Comparison of ENCODE assay signal across 11 cellular contexts in genomic region chr2:96202152-96202856, GRCh38. TPM values are rescaled to one million over a fixed set of nuclear protein-coding genes. Genes with fewer than 3 reads are reported as not detected.
DNase-seq lines count a peak whose midpoint lies in the region; ATAC-seq, FAIRE-seq and TF ChIP-seq lines count a peak whose summit lies in the region.
"Had no signal": no experiment of that assay in that cellular context is flagged by ENCODE, and none has a peak within 500 bp of the region (broad histone marks: within the 10 kb centered on the region; RNA-seq: fewer than 3 reads in every experiment).

No MANE protein-coding gene starts in this region.

- H4K8ac ChIP-seq in trophoblast cell (ENCODE audit: low read depth, low read length): no peak overlapping the region

- H2BK12ac ChIP-seq in trophoblast cell (ENCODE audit: low read length): no peak overlapping the region

- H3K9ac ChIP-seq in KMS-11: no peak overlapping the region
- H3K9ac ChIP-seq in fibroblast of lung (ENCODE audit: insufficient read depth, low read length): no peak overlapping the region
- no peak overlapping the region for H3K9ac ChIP-seq in trophoblast cell (ENCODE audit: low read length)

- no peaks in the 10 kb centered on the region for H3K9me3 ChIP-seq in CD4-positive, alpha-beta memory T cell (ENCODE audit: control insufficient read depth in 1 of 2, low read length in 2 of 2)
- no peaks in the 10 kb centered on the region for H3K9me3 ChIP-seq in fibroblast of lung (ENCODE audit: control insufficient read depth, insufficient read depth, low read depth, low read length)
- no peaks in the 10 kb centered on the region for H3K9me3 ChIP-seq in trophoblast cell (ENCODE audit: insufficient read depth, low read depth, low read length)
- no peaks in the 10 kb centered on the region for H3K9me3 ChIP-seq in small intestine (ENCODE audit: control insufficient read depth, low read depth)

- no peak overlapping the region for H3K4me3 ChIP-seq in CD4-positive, alpha-beta memory T cell (ENCODE audit: low read length in 2 of 2)
- H3K4me3 ChIP-seq in KMS-11 (IDR thresholded peaks at IDR 0.05; ENCODE audit: insufficient read depth, low read depth, low read length): no peak overlapping the region
- H3K4me3 ChIP-seq in fibroblast of lung (replicated peaks in 1 of 4; ENCODE audit: control extremely low read depth in 1 of 4, insufficient read depth in 1 of 4, low read depth in 3 of 4, low read length in 4 of 4): no peak overlapping the region
- no peak overlapping the region for H3K4me3 ChIP-seq in trophoblast cell (ENCODE audit: low read depth, low read length)
- H3K4me3 ChIP-seq in small intestine (ENCODE audit: low read depth in 1 of 2, low read length in 2 of 2): no peak overlapping the region

- no peak for TF ChIP-seq CTCF in KMS-11 (conservative IDR thresholded peaks at IDR 0.05; ENCODE audit: low read depth, low read length)
- TF ChIP-seq CTCF in fibroblast of lung (conservative IDR thresholded peaks at IDR 0.05 in 1 of 2, IDR thresholded peaks at IDR 0.05 in 1 of 2; ENCODE audit: low read depth in 1 of 2, low read length in 2 of 2): no peak

- no peak overlapping the region for H4K91ac ChIP-seq in trophoblast cell (ENCODE audit: low read depth, low read length)

- POLR2A ChIA-PET in CD4-positive, alpha-beta memory T cell (lab: Charles Lee; ENCODE audit: partially characterized antibody): interaction anchor here (1.6 to 1.8 kb wide), 2 partner anchors 10 to 40 kb away, joined by 6 to 7 read pairs; no protein-coding TSS in a partner anchor

- peak overlapping the region; percentile 80; the same call in 1 of the 2 replicates for H3K4me2 ChIP-seq in KMS-11
- peak overlapping the region; percentile 49 for H3K4me2 ChIP-seq in fibroblast of lung (ENCODE audit: extremely low read depth, insufficient read depth, low read length)
- no peak overlapping the region for H3K4me2 ChIP-seq in trophoblast cell (ENCODE audit: low read length)

- H3K36me3 Mint-ChIP-seq in CD4-positive, alpha-beta memory T cell: peaks cover 7 to 22% of the 10 kb centered on the region in 2 donors

- H3K23ac ChIP-seq in trophoblast cell (ENCODE audit: low read length): no peak overlapping the region

- no CpG with 5 or more reads among the region's 4 CpGs for WGBS in trophoblast cell (ENCODE audit: extremely low coverage, insufficient coverage, insufficient read length)
- WGBS in small intestine, 3 donors: 18 to 54% (median 37%) methylated on average over 4 of the region's 4 CpGs

- no peaks in the 10 kb centered on the region for H3K9me3 Mint-ChIP-seq in CD4-positive, alpha-beta memory T cell
- H3K9me3 Mint-ChIP-seq: neural crest cell; stimulated activated naive B cell treated with anti-CD40 and anti-IgM and Interleukin-4, amounts not matched to agents 10 μg/mL and 1 μg/mL and 100 μg/mL, for 72 hours had no signal

- peak overlapping the region; percentile 6 to 87 (median 49) for H3K4me3 Mint-ChIP-seq in CD4-positive, alpha-beta memory T cell

- H3K27ac ChIP-seq in CD4-positive, alpha-beta memory T cell (ENCODE audit: low read depth, low read length): peak overlapping the region; percentile 6
- no peak overlapping the region; the same call in 1 of the 2 replicates for H3K27ac ChIP-seq in KMS-11
- H3K27ac ChIP-seq in fibroblast of lung (ENCODE audit: insufficient read depth, low read length): no peak overlapping the region
- no peak overlapping the region for H3K27ac ChIP-seq in trophoblast cell (ENCODE audit: low read depth, low read length)
- peak overlapping the region in 1 of 2 donors; percentile 58 for H3K27ac ChIP-seq in small intestine (ENCODE audit: low read depth in 1 of 2, low read length in 1 of 2)

- H3K18ac ChIP-seq in trophoblast cell (ENCODE audit: low read length): no peak overlapping the region

- intact Hi-C loops in CD4-positive, alpha-beta memory T cell (cut with micrococcal nuclease): no loop called here

- no peak overlapping the region for H2BK5ac ChIP-seq in trophoblast cell (ENCODE audit: low read depth, low read length, poor library complexity)

- no peaks in the 10 kb centered on the region for H3K79me1 ChIP-seq in trophoblast cell (ENCODE audit: low read length)

- no peaks in the 10 kb centered on the region for H3K27me3 ChIP-seq in CD4-positive, alpha-beta memory T cell (ENCODE audit: insufficient read depth, low read length)
- no peaks in the 10 kb centered on the region for H3K27me3 ChIP-seq in KMS-11 (ENCODE audit: insufficient read depth, low read depth)
- no peaks in the 10 kb centered on the region for H3K27me3 ChIP-seq in fibroblast of lung (ENCODE audit: control insufficient read depth, insufficient read depth, low read length)
- no peaks in the 10 kb centered on the region for H3K27me3 ChIP-seq in trophoblast cell (ENCODE audit: insufficient read depth, low read length)
- no peaks in the 10 kb centered on the region for H3K27me3 ChIP-seq in small intestine (ENCODE audit: control insufficient read depth in 2 of 2, insufficient read depth in 2 of 2, low read length in 2 of 2)

- H3K4ac ChIP-seq in trophoblast cell (ENCODE audit: low read depth, low read length): peak overlapping the region; percentile 58

- no peak for ATAC-seq in GM18517 (IDR thresholded peaks at IDR 0.05; ENCODE audit: unreplicated experiment)
- ATAC-seq: stimulated activated naive B cell treated with anti-CD40 and anti-IgM and Interleukin-4, amounts not matched to agents 10 μg/mL and 1 μg/mL and 100 μg/mL, for 72 hours had no signal

- DNase-seq in CD4-positive, alpha-beta memory T cell: no peak
- DNase-seq in fibroblast of lung (ENCODE audit: low read depth in 2 of 2) (peak in 1 of 2 donors; percentile 36), trophoblast cell (no peak), small intestine (no peak), HCEC 1CT (no peak)
- DNase-seq: activated CD8-positive, alpha-beta memory T cell treated with anti-CD3 and anti-CD28 coated beads, Interleukin-2, amount 50 U/mL, for 48 hours; stimulated activated naive B cell treated with anti-CD40 and anti-IgM and Interleukin-4, amounts not matched to agents 10 μg/mL and 1 μg/mL and 100 μg/mL, for 72 hours had no signal

- H2AFZ ChIP-seq in KMS-11 (ENCODE audit: low read depth) (no peak overlapping the region), fibroblast of lung (ENCODE audit: low read length) (no peak overlapping the region), trophoblast cell (ENCODE audit: insufficient read depth, low read length, poor library complexity) (no peak overlapping the region)

- peaks cover 78% of the 10 kb centered on the region for H3K4me1 ChIP-seq in CD4-positive, alpha-beta memory T cell (ENCODE audit: insufficient read depth, low read length)
- H3K4me1 ChIP-seq in KMS-11 (ENCODE audit: low read depth, poor library complexity, severe bottlenecking) (peaks cover 75% of the 10 kb centered on the region), fibroblast of lung (ENCODE audit: control insufficient read depth, extremely low read depth, insufficient read depth, low read length) (peaks cover 12% of the 10 kb centered on the region), trophoblast cell (ENCODE audit: control insufficient read depth in 1 of 2, insufficient read depth in 2 of 2, low read length in 2 of 2) (peaks cover 7 to 8% of the 10 kb centered on the region in 2 experiments), small intestine (ENCODE audit: control insufficient read depth in 2 of 2, insufficient read depth in 1 of 2, low read depth in 1 of 2, low read length in 1 of 2) (peaks cover 8 to 34% of the 10 kb centered on the region in 2 donors)

- H4K20me1 ChIP-seq in KMS-11 (ENCODE audit: insufficient read depth) (peaks cover 71% of the 10 kb centered on the region), fibroblast of lung (ENCODE audit: control insufficient read depth, extremely low read depth, insufficient read depth, low read length) (no peaks in the 10 kb centered on the region)

- CTCF ChIA-PET in CD4-positive, alpha-beta memory T cell (lab: Charles Lee; ENCODE audit: partially characterized antibody): interaction anchor here (0.8 to 1.8 kb wide), 4 partner anchors 28 to 212 kb away, joined by 3 to 7 read pairs (median 5); partner anchors contain the start of gene ASTL

- peak overlapping the region in 6 of 7 donors; percentile 29 to 92 (median 64) for H3K27ac Mint-ChIP-seq in CD4-positive, alpha-beta memory T cell

- peaks cover 3% of the 10 kb centered on the region for H3K36me3 ChIP-seq in CD4-positive, alpha-beta memory T cell (ENCODE audit: insufficient read depth, low read length)
- H3K36me3 ChIP-seq in KMS-11 (ENCODE audit: insufficient read depth) (no peaks in the 10 kb centered on the region; the same call in 1 of the 2 replicates), fibroblast of lung (ENCODE audit: control insufficient read depth, insufficient read depth, low read length) (no peaks in the 10 kb centered on the region), trophoblast cell (ENCODE audit: control insufficient read depth in 1 of 2, insufficient read depth in 2 of 2, low read length in 2 of 2) (peaks cover 2 to 4% of the 10 kb centered on the region in 2 experiments), small intestine (ENCODE audit: control insufficient read depth in 2 of 2, insufficient read depth in 2 of 2, low read length in 2 of 2) (no peaks in the 10 kb centered on the region)

- no peaks in the 10 kb centered on the region for H3K27me3 Mint-ChIP-seq in CD4-positive, alpha-beta memory T cell
- H3K27me3 Mint-ChIP-seq: stimulated activated naive B cell treated with anti-CD40 and anti-IgM and Interleukin-4, amounts not matched to agents 10 μg/mL and 1 μg/mL and 100 μg/mL, for 72 hours had no signal

- peaks cover 100% of the 10 kb centered on the region for H3K79me2 ChIP-seq in KMS-11 (ENCODE audit: insufficient read depth, low read depth)
- H3K79me2 ChIP-seq in fibroblast of lung (ENCODE audit: control insufficient read depth, insufficient read depth, low read length): peaks cover 95% of the 10 kb centered on the region
- peaks cover 26% of the 10 kb centered on the region for H3K79me2 ChIP-seq in trophoblast cell (ENCODE audit: control insufficient read depth, insufficient read depth, low read length, poor library complexity)

- no peak overlapping the region for H4K12ac ChIP-seq in trophoblast cell (ENCODE audit: low read depth, low read length)

- H2AK5ac ChIP-seq in trophoblast cell (ENCODE audit: low read length): no peak overlapping the region

- no peak overlapping the region for H2BK120ac ChIP-seq in trophoblast cell (ENCODE audit: insufficient read depth, low read length, poor library complexity)

- no peak overlapping the region for H3K14ac ChIP-seq in trophoblast cell (ENCODE audit: low read length)

- FAIRE-seq in small intestine (lab: Jason Lieb, UNC): no peak
- FAIRE-seq: endometrium had no signal

- peaks cover 53 to 94% (median 73%) of the 10 kb centered on the region in 4 donors for H3K4me1 Mint-ChIP-seq in CD4-positive, alpha-beta memory T cell

RNA-seq across cellular contexts. Expression of gene STARD7, which starts 6.3 kb away (rescaled TPM):
- total RNA-seq in CD4-positive, alpha-beta memory T cell: 10 to 100 TPM; 84.9 to 92.9 TPM
- 100 to 1,000 TPM; 109 to 196 TPM for polyA plus RNA-seq in CD4-positive, alpha-beta memory T cell
- total RNA-seq in fibroblast of lung: 71.7 and 121 TPM in 2 replicates
- polyA plus RNA-seq in fibroblast of lung (109 and 114 TPM in 2 replicates), small intestine (10 to 100 TPM; 44.5 to 84.5 (median 48.9) TPM)
- 69.2 and 75.6 TPM in 2 replicates for polyA plus RNA-seq in fibroblast of lung (2012)
- polyA minus RNA-seq in fibroblast of lung (ENCODE audit: low replicate concordance): 33.7 and 41.9 TPM in 2 replicates
- 70.0 and 72.7 TPM in 2 replicates for polyA plus RNA-seq in trophoblast cell (2013)

RNA-seq across cellular contexts. Expression of gene DUSP2, which starts 57.1 kb away (rescaled TPM):
- total RNA-seq in CD4-positive, alpha-beta memory T cell: 10 to 100 TPM; 33.4 to 34.6 TPM
- 100 to 1,000 TPM in 1 of 2 donors, 10 to 100 TPM in 1; 48.2 to 303 TPM for polyA plus RNA-seq in CD4-positive, alpha-beta memory T cell
- 0.33 and 1.0 TPM in 2 replicates for total RNA-seq in fibroblast of lung
- polyA plus RNA-seq in fibroblast of lung (0.17 and 0.26 TPM in 2 replicates), small intestine (1 to 10 TPM in 2 of 3 donors, under 1 TPM in 1; 0.45 to 5.1 (median 3.0) TPM)
- polyA plus RNA-seq in fibroblast of lung (2012): 0.38 and 0.83 TPM in 2 replicates
- 3.9 TPM in 1 of 2 replicates, not detected in the other for polyA minus RNA-seq in fibroblast of lung (ENCODE audit: low replicate concordance)
- 4.0 and 4.5 TPM in 2 replicates for polyA plus RNA-seq in trophoblast cell (2013)

Comparison
In these comparisons a context has a peak if more than half of its experiments do, and no peak if none do; other contexts are left out.
1. RNA of gene DUSP2, which starts 57.1 kb away (polyA plus RNA-seq): 48.2 to 303 TPM in CD4-positive, alpha-beta memory T cell; 0.45 to 5.1 TPM in small intestine and 0.17 to 0.83 TPM in fibroblast of lung; every median in the first group is over 4 times any median in the second.